In the genomic region with DNA sequence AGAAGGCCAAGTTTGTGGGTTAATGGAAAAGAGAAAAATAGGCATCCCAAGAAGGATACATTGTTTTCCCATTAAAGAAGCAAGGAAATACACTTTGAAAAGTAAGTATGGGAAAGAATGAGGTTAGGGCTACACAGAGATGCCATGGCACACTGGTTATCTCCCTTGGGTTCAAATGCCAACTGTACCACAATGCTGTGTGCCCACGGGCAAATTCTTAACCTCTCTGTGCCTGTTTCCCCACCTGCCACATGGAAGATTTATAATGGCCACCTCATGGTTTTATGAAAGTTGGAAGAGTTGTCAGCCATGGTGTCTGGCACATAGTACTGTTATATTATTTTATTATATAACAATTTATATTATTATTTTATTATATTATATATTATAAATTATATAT, we compare ENCODE assay signal across 31 cellular contexts. TPM values are rescaled to one million over a fixed set of nuclear protein-coding genes. Genes with fewer than 3 reads are reported as not detected.
DNase-seq lines count a peak whose midpoint lies in the region; ATAC-seq, FAIRE-seq and TF ChIP-seq lines count a peak whose summit lies in the region.
"Had no signal": no experiment of that assay in that cellular context is flagged by ENCODE, and none has a peak within 500 bp of the region (broad histone marks: within the 10 kb centered on the region; RNA-seq: fewer than 3 reads in every experiment).

No MANE protein-coding gene starts in this region.

- WGBS in heart left ventricle, 4 donors, result 77 to 90% (median 81%) methylated on average over 1 of the region's 1 CpG
- WGBS in K562 (ENCODE audit: insufficient coverage, low coverage, missing lambda C conversion rate), result 80% methylated on average over 1 of the region's 1 CpG
- WGBS in aorta, 2 donors, result 61 to 70% methylated on average over 1 of the region's 1 CpG

- H3K27ac Mint-ChIP-seq in nephron, result peak overlapping the region; percentile 97 to 99 (median 98)
- H3K27ac Mint-ChIP-seq: activated naive CD4-positive, alpha-beta T cell treated with anti-CD3 and anti-CD28 coated beads, Interleukin-2, amount 50 U/mL, for 72 hours; CD4-positive, alpha-beta T cell; type B pancreatic cell had no signal

- H3K9me3 ChIP-seq in heart left ventricle (no peaks in the 10 kb centered on the region), K562 (replicated peaks; ENCODE audit: control insufficient read depth, insufficient read depth, low read depth, low read length) (no peaks in the 10 kb centered on the region), upper lobe of right lung (no peaks in the 10 kb centered on the region), aorta (ENCODE audit: control insufficient read depth, low read length) (no peaks in the 10 kb centered on the region)
- H3K9me3 ChIP-seq: mucosa of descending colon, pancreas, SJSA1, spleen had no signal

- TF ChIP-seq CTCF in heart left ventricle (IDR thresholded peaks at IDR 0.05), result no peak
- no peak for TF ChIP-seq CTCF in K562 (IDR thresholded peaks at IDR 0.05 in 2 of 3, conservative IDR thresholded peaks at IDR 0.05 in 1 of 3; ENCODE audit: insufficient read depth in 2 of 3, low read depth in 1 of 3, low read length in 3 of 3)
- no peak for TF ChIP-seq CTCF in nephron (IDR thresholded peaks at IDR 0.05; ENCODE audit: unreplicated experiment in 3 of 3)
- TF ChIP-seq CTCF in upper lobe of right lung (IDR thresholded peaks at IDR 0.05), result no peak

- H4K20me1 ChIP-seq in K562 (replicated peaks; ENCODE audit: control insufficient read depth, insufficient read depth, low read length), result no peaks in the 10 kb centered on the region

- TF ChIP-seq EP300 in K562 (IDR thresholded peaks at IDR 0.05; ENCODE audit: low read length), result no peak

- H3K27me3 Mint-ChIP-seq in nephron (ENCODE audit: low read depth), result peaks cover 4% of the 10 kb centered on the region
- H3K27me3 Mint-ChIP-seq: CD4-positive, alpha-beta T cell; type B pancreatic cell had no signal

- POLR2A ChIA-PET in K562 (lab: Yijun Ruan, JAX), result interaction anchor here (0.8 kb wide), 1 partner anchor 268 kb away, joined by 3 read pairs; no protein-coding TSS in a partner anchor

- BruUV-seq in K562 (replicated peaks; lab: Mats Ljungman, UMichigan), result no TSS peak

- H3K4me1 Mint-ChIP-seq in nephron, result peaks cover 65% of the 10 kb centered on the region

- no peak for TF ChIP-seq RAD21 in K562 (CRISPR knock-in tag; conservative IDR thresholded peaks at IDR 0.05 in 1 of 2, IDR thresholded peaks at IDR 0.05 in 1 of 2)

- H3K4me3 Mint-ChIP-seq in nephron, result peak overlapping the region in 1 of 3 experiments; percentile 41
- H3K4me3 Mint-ChIP-seq: CD4-positive, alpha-beta T cell had no signal

- CTCF ChIA-PET in K562 (lab: Yijun Ruan, JAX; ENCODE audit: low intra/inter-chr PET ratio), result no interaction called here

- no peak for TF ChIP-seq POLR2A in heart left ventricle (IDR thresholded peaks at IDR 0.05)
- TF ChIP-seq POLR2A in K562 (conservative IDR thresholded peaks at IDR 0.05), result no peak

- in situ Hi-C loops in K562 (cut with MboI), result no loop called here

- H3K9me3 Mint-ChIP-seq in nephron, result no peaks in the 10 kb centered on the region
- H3K9me3 Mint-ChIP-seq: activated naive CD4-positive, alpha-beta T cell treated with anti-CD3 and anti-CD28 coated beads, Interleukin-2, amount 50 U/mL, for 72 hours; CD4-positive, alpha-beta T cell; type B pancreatic cell had no signal

- peak in 1 of 5 donors; percentile 13 for DNase-seq in heart left ventricle
- DNase-seq in left ventricle myocardium superior, result no peak
- no peak for DNase-seq in K562 (ENCODE audit: extremely low read depth in 1 of 4, low spot score in 3 of 4)
- DNase-seq in upper lobe of right lung, result no peak
- DNase-seq in aorta, result no peak
- DNase-seq: activated CD4-positive, alpha-beta T cell treated with anti-CD3 and anti-CD28 coated beads for 48 hours; activated effector memory CD4-positive, alpha-beta T cell treated with Interleukin-2 at 50 U/mL for 16 hours; activated T-cell treated with anti-CD3 and anti-CD28 coated beads, Interleukin-2, amount 50 U/mL, for 1 hour; AML-193; CD4-positive, alpha-beta T cell; DMS79 treated with DMSO at 0.1 percent for 48 hours; effector CD8-positive, alpha-beta T cell; GDM1; HCEC 1CT; KBM-7; mucosa of descending colon; NCI-H1092; NCI-H187; NCI-H2171; pancreas; spleen; T-helper 9 cell had no signal

- H3K4me1 ChIP-seq in heart left ventricle (peaks cover 8 to 70% (median 53%) of the 10 kb centered on the region in 12 donors), K562 (replicated peaks in 1 of 2; ENCODE audit: control insufficient read depth in 2 of 2, insufficient read depth in 2 of 2, low read length in 2 of 2) (peaks cover 20 to 30% of the 10 kb centered on the region in 2 experiments; a peak in 4 of 5 replicates), upper lobe of right lung (peaks cover 44% of the 10 kb centered on the region), aorta (ENCODE audit: control insufficient read depth in 1 of 2, insufficient read depth in 2 of 2, low read length in 2 of 2) (no peaks in the 10 kb centered on the region)

- FAIRE-seq in K562 (lab: Jason Lieb, UNC), result no peak
- FAIRE-seq: bronchial epithelial cell, islet of Langerhans had no signal

- H3K4me2 ChIP-seq in K562 (ENCODE audit: insufficient read depth, low read length), result no peak overlapping the region

- H3K36me3 ChIP-seq in heart left ventricle (no peaks in the 10 kb centered on the region), K562 (ENCODE audit: control insufficient read depth, insufficient read depth, low read length) (no peaks in the 10 kb centered on the region), upper lobe of right lung (no peaks in the 10 kb centered on the region), aorta (ENCODE audit: control insufficient read depth in 1 of 2, insufficient read depth in 2 of 2, low read length in 1 of 2) (no peaks in the 10 kb centered on the region)
- H3K36me3 ChIP-seq: pancreas, SJSA1, spleen had no signal

- H3K4me3 ChIP-seq in heart left ventricle (no peak overlapping the region), K562 (no peak overlapping the region), upper lobe of right lung (no peak overlapping the region), aorta (ENCODE audit: low read length in 2 of 2) (no peak overlapping the region)
- H3K4me3 ChIP-seq: lung, mucosa of descending colon, pancreas, SJSA1, spleen had no signal

- ATAC-seq in heart left ventricle (no peak), left ventricle myocardium superior (no peak), K562 (no peak), upper lobe of right lung (no peak), aorta (ENCODE audit: low FRiP score) (no peak), HG03039 (IDR thresholded peaks at IDR 0.05; ENCODE audit: unreplicated experiment) (no peak), HG03108 (IDR thresholded peaks at IDR 0.05; ENCODE audit: unreplicated experiment) (no peak)
- ATAC-seq: activated naive CD4-positive, alpha-beta T cell treated with anti-CD3 and anti-CD28 coated beads, Interleukin-2, amount 50 U/mL, for 72 hours; mucosa of descending colon; pancreas had no signal

- no peaks in the 10 kb centered on the region for H3K79me2 ChIP-seq in K562 (ENCODE audit: control insufficient read depth, insufficient read depth, low read length)

- no peaks in the 10 kb centered on the region for H3K36me3 Mint-ChIP-seq in nephron (ENCODE audit: low read depth)
- H3K36me3 Mint-ChIP-seq: activated naive CD4-positive, alpha-beta T cell treated with anti-CD3 and anti-CD28 coated beads, Interleukin-2, amount 50 U/mL, for 72 hours; type B pancreatic cell had no signal

- H2AFZ ChIP-seq in K562 (ENCODE audit: low read depth, low read length), result no peak overlapping the region

- H3K27ac ChIP-seq in heart left ventricle (peak overlapping the region; percentile 47 to 99 (median 86)), K562 (ENCODE audit: extremely low read depth, low read depth, low read length) (no peak overlapping the region), upper lobe of right lung (peak overlapping the region; percentile 97), aorta (ENCODE audit: low read depth in 1 of 2, low read length in 2 of 2) (no peak overlapping the region)
- H3K27ac ChIP-seq: SJSA1 had no signal

- H3K27me3 ChIP-seq in heart left ventricle, result no peaks in the 10 kb centered on the region
- H3K27me3 ChIP-seq in K562 (ENCODE audit: control insufficient read depth in 2 of 2, insufficient read depth in 2 of 2, low read length in 2 of 2), result no peaks in the 10 kb centered on the region
- no peaks in the 10 kb centered on the region for H3K27me3 ChIP-seq in upper lobe of right lung
- H3K27me3 ChIP-seq in aorta (ENCODE audit: control insufficient read depth in 1 of 2, insufficient read depth in 2 of 2, low read length in 1 of 2), result no peaks in the 10 kb centered on the region
- H3K27me3 ChIP-seq: pancreas, SJSA1, spleen had no signal

- H3K9me1 ChIP-seq in K562 (ENCODE audit: control insufficient read depth, insufficient read depth, low read length), result no peaks in the 10 kb centered on the region

- no peak overlapping the region for H3K9ac ChIP-seq in K562 (ENCODE audit: insufficient read depth in 1 of 2, low read depth in 2 of 2, low read length in 2 of 2)

- intact Hi-C loops in heart left ventricle (cut with DNase I) (no loop called here), left ventricle myocardium superior (cut with micrococcal nuclease) (no loop called here), K562 (cut with micrococcal nuclease) (no loop called here), upper lobe of right lung (cut with DNase I) (no loop called here), aorta (cut with DNase I) (no loop called here)

RNA-seq across cellular contexts. Expression of gene MGAT1, which starts 16.3 kb away (rescaled TPM):
- 100 to 1,000 TPM in 3 of 9 donors, 10 to 100 TPM in 6; 50.9 to 162 (median 83.5) TPM for total RNA-seq in heart left ventricle
- polyA plus RNA-seq in heart left ventricle, result 100 to 1,000 TPM in 1 of 2 donors, 10 to 100 TPM in 1; 64.5 to 199 TPM
- total RNA-seq in left ventricle myocardium superior, result 67.0 TPM
- 73.7 and 86.6 TPM in 2 replicates for total RNA-seq in K562 (2011; cell fraction: chromatin; rRNA removed; ENCODE audit: low replicate concordance)
- 95.9 and 106 TPM in 2 replicates for total RNA-seq in K562 (2011; cell fraction: nucleolus; rRNA removed)
- 91.3 and 109 TPM in 2 replicates for total RNA-seq in K562 (2011; cell fraction: nucleoplasm; rRNA removed)
- total RNA-seq in K562 (2014; rRNA removed), result 56.1 and 59.2 TPM in 2 replicates
- total RNA-seq in K562 (2014; rRNA removed; fragmentation: Illumina TruSeq; extraction: Trizol), result 34.4 and 37.9 TPM in 2 replicates
- total RNA-seq in K562 (2015; rRNA removed; fragmentation: Illumina TruSeq; extraction: Trizol), result 49.0 and 50.9 TPM in 2 replicates
- total RNA-seq in K562 (2021), result 71.7 and 82.7 TPM in 2 replicates
- polyA plus RNA-seq in K562 (2011; rRNA removed), result 42.9 and 52.4 TPM in 2 replicates
- 63.9 and 119 TPM in 2 replicates for polyA plus RNA-seq in K562 (2011; cell fraction: cytosol; rRNA removed)
- 59.1 and 67.4 TPM in 2 replicates for polyA plus RNA-seq in K562 (2011; cell fraction: nucleus; rRNA removed)
- polyA plus RNA-seq in K562 (2012), result 75.0 and 92.9 TPM in 2 replicates
- 44.5 and 50.6 TPM in 2 replicates for polyA plus RNA-seq in K562 (2014; fragmentation: Illumina TruSeq; extraction: Trizol)
- 1 to 10 TPM; 3.9 to 5.1 TPM for polyA plus RNA-seq in K562 (2014; fragmentation: Nextera tagmentation; extraction: Ambion mirVana)
- 64.2 and 72.6 TPM in 2 replicates for polyA plus RNA-seq in K562 (2014; rRNA removed)
- polyA minus RNA-seq in K562 (2011; rRNA and poly(A)+ RNA removed), result 36.0 and 42.1 TPM in 2 replicates
- 40.6 and 47.7 TPM in 2 replicates for polyA minus RNA-seq in K562 (2011; cell fraction: cytosol; rRNA and poly(A)+ RNA removed)
- polyA minus RNA-seq in K562 (2011; cell fraction: nucleus; rRNA and poly(A)+ RNA removed), result 18.3 and 30.5 TPM in 2 replicates
- total RNA-seq in upper lobe of right lung, result 216 TPM
- total RNA-seq in aorta, result 100 to 1,000 TPM; 143 to 180 TPM
- polyA plus RNA-seq in aorta, result 10 to 100 TPM; 60.5 to 79.5 TPM

RNA-seq across cellular contexts. Expression of gene ZFP62, which starts 42.1 kb away (rescaled TPM):
- total RNA-seq in heart left ventricle (10 to 100 TPM in 8 of 9 donors, 1 to 10 TPM in 1; 9.4 to 18.6 (median 13.8) TPM), left ventricle myocardium superior (15.2 TPM), K562 (2014; rRNA removed) (18.9 and 22.2 TPM in 2 replicates), K562 (2014; rRNA removed; fragmentation: Illumina TruSeq; extraction: Trizol) (32.8 and 33.9 TPM in 2 replicates), K562 (2015; rRNA removed; fragmentation: Illumina TruSeq; extraction: Trizol) (25.8 and 28.8 TPM in 2 replicates), K562 (2021) (22.9 and 24.0 TPM in 2 replicates), upper lobe of right lung (22.6 TPM), aorta (10 to 100 TPM; 20.2 to 24.7 TPM)
- polyA plus RNA-seq in heart left ventricle (10 to 100 TPM; 10.6 to 13.6 TPM), K562 (2011; rRNA removed) (37.5 and 38.6 TPM in 2 replicates), K562 (2014; fragmentation: Illumina TruSeq; extraction: Trizol) (21.6 and 25.0 TPM in 2 replicates), K562 (2014; fragmentation: Nextera tagmentation; extraction: Ambion mirVana) (10 to 100 TPM; 12.2 to 18.1 TPM), K562 (2014; rRNA removed) (19.2 and 32.9 TPM in 2 replicates), aorta (10 to 100 TPM in 1 of 2 donors, 1 to 10 TPM in 1; 6.5 to 12.0 TPM)
- 20.6 and 74.4 TPM in 2 replicates for total RNA-seq in K562 (2011; cell fraction: chromatin; rRNA removed; ENCODE audit: low replicate concordance)
- total RNA-seq in K562 (2011; cell fraction: nucleolus; rRNA removed), result 10.7 and 15.1 TPM in 2 replicates
- 20.2 and 22.8 TPM in 2 replicates for total RNA-seq in K562 (2011; cell fraction: nucleoplasm; rRNA removed)
- polyA plus RNA-seq in K562 (2011; cell fraction: cytosol; rRNA removed), result 4.0 and 9.8 TPM in 2 replicates
- polyA plus RNA-seq in K562 (2011; cell fraction: nucleus; rRNA removed), result 41.6 and 58.9 TPM in 2 replicates
- 22.2 and 23.9 TPM in 2 replicates for polyA plus RNA-seq in K562 (2012)
- polyA minus RNA-seq in K562 (2011; rRNA and poly(A)+ RNA removed), result 45.8 and 63.5 TPM in 2 replicates
- 13.9 and 14.1 TPM in 2 replicates for polyA minus RNA-seq in K562 (2011; cell fraction: cytosol; rRNA and poly(A)+ RNA removed)
- 17.5 and 36.4 TPM in 2 replicates for polyA minus RNA-seq in K562 (2011; cell fraction: nucleus; rRNA and poly(A)+ RNA removed)

Comparison
In these comparisons a context has a peak if more than half of its experiments do, and no peak if none do; other contexts are left out.
1. H3K27ac ChIP-seq: peak in heart left ventricle (12 of 12) and upper lobe of right lung (single experiment); none in K562 (single experiment) and aorta (0 of 2).